ENCODE assay signal across 27 cellular contexts in the genomic region with DNA sequence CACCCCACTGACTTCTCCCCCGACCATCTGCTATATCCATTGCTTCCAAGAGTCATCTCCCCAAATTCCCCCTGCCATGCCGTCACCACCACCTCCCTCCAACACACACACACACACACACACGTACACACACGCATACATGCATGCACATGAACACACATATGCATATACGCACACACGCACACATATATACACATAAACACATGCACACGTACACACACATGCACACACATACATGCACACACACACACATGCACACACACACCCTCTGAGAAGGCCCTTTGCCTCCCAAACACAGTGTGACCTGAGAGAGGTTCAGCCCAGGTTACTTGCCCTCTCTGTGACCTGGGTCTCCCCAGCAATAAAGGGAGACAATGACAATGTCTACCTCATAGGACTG.
DNase-seq lines count a peak whose midpoint lies in the region; ATAC-seq, FAIRE-seq and TF ChIP-seq lines count a peak whose summit lies in the region.
"Had no signal": no experiment of that assay in that cellular context is flagged by ENCODE, and none has a peak within 500 bp of the region (broad histone marks: within the 10 kb centered on the region; RNA-seq: fewer than 3 reads in every experiment).

No MANE protein-coding gene starts in this region.

- no peak overlapping the region for H4K8ac ChIP-seq in neuronal stem cell (ENCODE audit: low read depth, low read length)

- H3K4me1 Mint-ChIP-seq in activated CD4-positive, alpha-beta memory T cell treated with anti-CD3 and anti-CD28 coated beads for 36 hours (ENCODE audit: low read depth): no peaks in the 10 kb centered on the region
- H3K4me1 Mint-ChIP-seq: CD8-positive, alpha-beta memory T cell had no signal

- H2BK12ac ChIP-seq in neuronal stem cell (ENCODE audit: low read length): no peak overlapping the region

- no peak for DNase-seq in HepG2 (ENCODE audit: low spot score)
- no peak for DNase-seq in right lobe of liver
- no peak for DNase-seq in GM12878 (ENCODE audit: low read depth, low spot score)
- DNase-seq in neuronal stem cell (ENCODE audit: low spot score): no peak
- no peak for DNase-seq in activated CD4-positive, alpha-beta memory T cell treated with anti-CD3 and anti-CD28 coated beads for 36 hours
- no peak for DNase-seq in body of pancreas
- no peak for DNase-seq in NCI-H226
- DNase-seq: 8988T; ACHN; AML-193; BE2C; CD4-positive, alpha-beta T cell; CD8-positive, alpha-beta memory T cell; DMS 273 treated with DMSO at 0.1 percent for 48 hours; DMS79; EL; GDM1 had no signal

- 36% methylated on average over 7 of the region's 7 CpGs for WGBS in HepG2 (ENCODE audit: low lambda C conversion rate)
- WGBS in right lobe of liver (ENCODE audit: insufficient coverage, low coverage, low lambda C conversion rate, missing lambda C conversion rate): 64% methylated on average over 6 of the region's 7 CpGs
- WGBS in GM12878 (ENCODE audit: insufficient coverage, insufficient replicate concordance, low lambda C conversion rate, missing lambda C conversion rate): 20% methylated on average over 7 of the region's 7 CpGs
- no CpG with 5 or more reads among the region's 7 CpGs for WGBS in neuronal stem cell (ENCODE audit: extremely low coverage in 2 of 2, insufficient read length in 2 of 2, insufficient replicate concordance in 1 of 2), 2 donors
- WGBS in body of pancreas, 2 donors: 94 to 98% methylated on average over 7 of the region's 7 CpGs

- peak overlapping the region; percentile 39 for H3K14ac ChIP-seq in neuronal stem cell (ENCODE audit: low read length)

- no peak overlapping the region for H2BK5ac ChIP-seq in neuronal stem cell (ENCODE audit: low read length)

- POLR2A ChIA-PET in HepG2 (lab: Yijun Ruan, JAX): no interaction called here
- POLR2A ChIA-PET in HEK293 (lab: Yijun Ruan, JAX): no interaction called here
- POLR2A ChIA-PET in GM12878 (lab: Charles Lee): no interaction called here
- POLR2A ChIA-PET in activated CD4-positive, alpha-beta memory T cell treated with anti-CD3 and anti-CD28 coated beads for 36 hours (lab: Charles Lee): no interaction called here

- peaks cover 8% of the 10 kb centered on the region for H3K27me3 Mint-ChIP-seq in activated CD4-positive, alpha-beta memory T cell treated with anti-CD3 and anti-CD28 coated beads for 36 hours

- BruUV-seq in HepG2 (replicated peaks; lab: Mats Ljungman, UMichigan): no TSS peak
- no TSS peak for BruUV-seq in GM12878 (replicated peaks; lab: Mats Ljungman, UMichigan)

- H3K9me3 ChIP-seq in HepG2 (ENCODE audit: low read length): no peaks in the 10 kb centered on the region
- H3K9me3 ChIP-seq in right lobe of liver: no peaks in the 10 kb centered on the region
- H3K9me3 ChIP-seq in HEK293 (ENCODE audit: control insufficient read depth, insufficient read depth, low read depth, low read length): no peaks in the 10 kb centered on the region
- no peaks in the 10 kb centered on the region for H3K9me3 ChIP-seq in GM12878 (replicated peaks; ENCODE audit: control insufficient read depth, insufficient read depth, low read length)
- H3K9me3 ChIP-seq in neuronal stem cell (replicated peaks in 1 of 2; ENCODE audit: control insufficient read depth in 2 of 2, insufficient read depth in 1 of 2, low read depth in 1 of 2, low read length in 2 of 2): no peaks in the 10 kb centered on the region
- H3K9me3 ChIP-seq in body of pancreas: no peaks in the 10 kb centered on the region
- H3K9me3 ChIP-seq: A549; BE2C; BLaER1 treated with 17β-estradiol and CSF1 and Interleukin-3, amounts not matched to agents 10 nM and 100 nM; HAP-1 had no signal

- no peaks in the 10 kb centered on the region for H4K20me1 ChIP-seq in HepG2 (ENCODE audit: insufficient read depth, low read length)
- no peaks in the 10 kb centered on the region for H4K20me1 ChIP-seq in GM12878 (ENCODE audit: control insufficient read depth, insufficient read depth)

- no peak overlapping the region for H4K91ac ChIP-seq in neuronal stem cell (ENCODE audit: low read depth, low read length, poor library complexity)

- no peak overlapping the region for H3K4ac ChIP-seq in neuronal stem cell (ENCODE audit: low read length)

- H3K9me3 Mint-ChIP-seq in activated CD4-positive, alpha-beta memory T cell treated with anti-CD3 and anti-CD28 coated beads for 36 hours: no peaks in the 10 kb centered on the region
- H3K9me3 Mint-ChIP-seq: CD14-positive monocyte; CD4-positive, alpha-beta T cell; CD8-positive, alpha-beta memory T cell; GM23338 had no signal

- H3K27ac ChIP-seq in HepG2 (ENCODE audit: extremely low read length, insufficient read depth, low read length) (no peak overlapping the region), right lobe of liver (no peak overlapping the region), HEK293 (ENCODE audit: extremely low read depth, low read depth, low read length) (no peak overlapping the region), GM12878 (ENCODE audit: control insufficient read depth, insufficient read depth) (no peak overlapping the region), neuronal stem cell (replicated peaks; ENCODE audit: low read length) (no peak overlapping the region), body of pancreas (no peak overlapping the region)
- H3K27ac ChIP-seq: A549; BLaER1 treated with 17β-estradiol and CSF1 and Interleukin-3, amounts not matched to agents 10 nM and 100 nM had no signal

- SMC1A ChIA-PET in GM12878 (lab: Charles Lee; ENCODE audit: uncharacterized antibody, unreplicated experiment): no interaction called here

- CTCF ChIA-PET in HepG2 (lab: Yijun Ruan, JAX; ENCODE audit: low intra/inter-chr PET ratio, low total read pairs): no interaction called here
- CTCF ChIA-PET in HEK293 (lab: Yijun Ruan, JAX): interaction anchor here (0.5 to 0.6 kb wide), 2 partner anchors 97 to 127 kb away, joined by 4 read pairs; no protein-coding TSS in a partner anchor
- CTCF ChIA-PET in GM12878 (lab: Yijun Ruan, JAX): no interaction called here
- CTCF ChIA-PET in activated CD4-positive, alpha-beta memory T cell treated with anti-CD3 and anti-CD28 coated beads for 36 hours (lab: Charles Lee): no interaction called here

- no peak overlapping the region for H3K27ac Mint-ChIP-seq in activated CD4-positive, alpha-beta memory T cell treated with anti-CD3 and anti-CD28 coated beads for 36 hours
- H3K27ac Mint-ChIP-seq: CD4-positive, alpha-beta T cell; GM23338 had no signal

- no peak overlapping the region for H2AK5ac ChIP-seq in neuronal stem cell (ENCODE audit: low read depth, low read length)

- no peak overlapping the region for H2BK120ac ChIP-seq in neuronal stem cell (ENCODE audit: low read depth, low read length)

- H3K36me3 ChIP-seq in HepG2 (replicated peaks in 1 of 2; ENCODE audit: control insufficient read depth in 1 of 2, insufficient read depth in 2 of 2, low read length in 2 of 2): no peaks in the 10 kb centered on the region
- no peaks in the 10 kb centered on the region for H3K36me3 ChIP-seq in right lobe of liver
- no peaks in the 10 kb centered on the region for H3K36me3 ChIP-seq in HEK293 (ENCODE audit: control insufficient read depth in 2 of 2, insufficient read depth in 1 of 2, low read length in 2 of 2)
- H3K36me3 ChIP-seq in GM12878 (ENCODE audit: control insufficient read depth in 2 of 2, insufficient read depth in 2 of 2, low read length in 1 of 2): no peaks in the 10 kb centered on the region
- H3K36me3 ChIP-seq in neuronal stem cell (replicated peaks in 1 of 2; ENCODE audit: control insufficient read depth in 2 of 2, insufficient read depth in 2 of 2, low read length in 2 of 2): peaks cover 0 to 2% of the 10 kb centered on the region in 2 donors
- no peaks in the 10 kb centered on the region for H3K36me3 ChIP-seq in body of pancreas (replicated peaks in 1 of 2; ENCODE audit: insufficient read depth in 1 of 2, low read depth in 2 of 2)
- H3K36me3 ChIP-seq: BE2C; BLaER1 treated with 17β-estradiol and CSF1 and Interleukin-3, amounts not matched to agents 10 nM and 100 nM; HAP-1 had no signal

- H3K23ac ChIP-seq in neuronal stem cell (ENCODE audit: low read depth, low read length, poor library complexity): no peak overlapping the region

- no peak for TF ChIP-seq CTCF in HepG2 (CRISPR knock-in tag; IDR thresholded peaks at IDR 0.05)
- TF ChIP-seq CTCF in right lobe of liver (IDR thresholded peaks at IDR 0.05): no peak
- no peak for TF ChIP-seq CTCF in HEK293 (tag by site-specific recombination; IDR thresholded peaks at IDR 0.05)
- no peak for TF ChIP-seq CTCF in GM12878 (IDR thresholded peaks at IDR 0.05 in 2 of 3, conservative IDR thresholded peaks at IDR 0.05 in 1 of 3; ENCODE audit: control insufficient read depth in 2 of 3, extremely low read depth in 1 of 3, insufficient read depth in 1 of 3, low read depth in 3 of 3, low read length in 3 of 3)
- TF ChIP-seq CTCF in body of pancreas (IDR thresholded peaks at IDR 0.05): no peak

- H3K27me3 ChIP-seq in HepG2 (ENCODE audit: control insufficient read depth in 1 of 2, insufficient read depth in 2 of 2, low read length in 2 of 2) (peaks cover 4 to 16% of the 10 kb centered on the region in 2 experiments; a peak in 4 of 5 replicates), right lobe of liver (no peaks in the 10 kb centered on the region), GM12878 (replicated peaks in 1 of 2; ENCODE audit: control insufficient read depth in 2 of 2, insufficient read depth in 2 of 2, low read length in 1 of 2) (peaks cover 0 to under 1% of the 10 kb centered on the region in 2 experiments; a peak in 3 of 4 replicates), neuronal stem cell (ENCODE audit: control insufficient read depth in 3 of 3, insufficient read depth in 3 of 3, low read depth in 1 of 3, low read length in 3 of 3) (no peaks in the 10 kb centered on the region), body of pancreas (no peaks in the 10 kb centered on the region)
- H3K27me3 ChIP-seq: BE2C; BLaER1 treated with 17β-estradiol and CSF1 and Interleukin-3, amounts not matched to agents 10 nM and 100 nM had no signal

- H3K79me2 ChIP-seq in HepG2 (ENCODE audit: insufficient read depth, low read length): no peaks in the 10 kb centered on the region
- H3K79me2 ChIP-seq in GM12878 (ENCODE audit: control insufficient read depth, insufficient read depth, low read length): no peaks in the 10 kb centered on the region

- in situ Hi-C loops in HepG2 (cut with HindIII; ENCODE audit: extremely low pct_ligation_motif_present, low pct_unique_long_range_greater_than_20kb): no loop called here
- in situ Hi-C loops in GM12878 (cut with MboI): no loop called here

- FAIRE-seq in HepG2 (lab: Jason Lieb, UNC): no peak
- FAIRE-seq in GM12878 (lab: Jason Lieb, UNC): no peak
- FAIRE-seq: A549, D721Med, GM12891, GM18507, H54 had no signal

- ATAC-seq in HepG2: no peak
- no peak for ATAC-seq in right lobe of liver
- no peak for ATAC-seq in GM12878
- no peak for ATAC-seq in body of pancreas
- ATAC-seq: A549, GM23338 had no signal

- H3K9ac ChIP-seq in HepG2 (ENCODE audit: insufficient read depth, low read depth, low read length) (no peak overlapping the region), GM12878 (ENCODE audit: control insufficient read depth, insufficient read depth, low read length) (no peak overlapping the region), neuronal stem cell (ENCODE audit: low read depth, low read length, poor library complexity) (no peak overlapping the region)
- H3K9ac ChIP-seq: BLaER1 treated with 17β-estradiol and CSF1 and Interleukin-3, amounts not matched to agents 10 nM and 100 nM had no signal

- no peaks in the 10 kb centered on the region for H3K4me1 ChIP-seq in HepG2 (ENCODE audit: insufficient read depth, low read length)
- H3K4me1 ChIP-seq in right lobe of liver: no peaks in the 10 kb centered on the region
- no peaks in the 10 kb centered on the region for H3K4me1 ChIP-seq in HEK293 (ENCODE audit: control insufficient read depth, insufficient read depth, low read length)
- H3K4me1 ChIP-seq in GM12878 (ENCODE audit: control insufficient read depth, insufficient read depth, low read length): no peaks in the 10 kb centered on the region
- peaks cover 17 to 28% of the 10 kb centered on the region in 2 donors for H3K4me1 ChIP-seq in neuronal stem cell (ENCODE audit: control insufficient read depth in 2 of 2, insufficient read depth in 1 of 2, low read depth in 1 of 2, low read length in 2 of 2)
- H3K4me1 ChIP-seq in body of pancreas: no peaks in the 10 kb centered on the region
- H3K4me1 ChIP-seq: A549, BE2C, HAP-1 had no signal

- TF ChIP-seq RAD21 in HepG2 (CRISPR knock-in tag; IDR thresholded peaks at IDR 0.05): no peak
- no peak for TF ChIP-seq RAD21 in GM12878 (IDR thresholded peaks at IDR 0.05; ENCODE audit: insufficient read depth, low read depth, low read length)

- no peaks in the 10 kb centered on the region for H3K36me3 Mint-ChIP-seq in activated CD4-positive, alpha-beta memory T cell treated with anti-CD3 and anti-CD28 coated beads for 36 hours
- H3K36me3 Mint-ChIP-seq: CD14-positive monocyte; CD8-positive, alpha-beta memory T cell had no signal

- H3K18ac ChIP-seq in neuronal stem cell (ENCODE audit: low read length): no peak overlapping the region

- RAD21 ChIA-PET in GM12878 (lab: Charles Lee; ENCODE audit: unreplicated experiment): no interaction called here

- no peak overlapping the region for H3K4me3 Mint-ChIP-seq in activated CD4-positive, alpha-beta memory T cell treated with anti-CD3 and anti-CD28 coated beads for 36 hours
- H3K4me3 Mint-ChIP-seq: CD14-positive monocyte; CD4-positive, alpha-beta T cell; CD8-positive, alpha-beta memory T cell; GM23338 had no signal

- H3K4me3 ChIP-seq in HepG2 (replicated peaks in 1 of 3; ENCODE audit: insufficient read depth in 1 of 3, low read depth in 2 of 3, low read length in 3 of 3) (no peak overlapping the region), right lobe of liver (no peak overlapping the region), HEK293 (ENCODE audit: low read depth, low read length) (no peak overlapping the region), GM12878 (no peak overlapping the region), neuronal stem cell (ENCODE audit: low read length in 2 of 2) (peak overlapping the region in 1 of 2 donors; percentile 7), body of pancreas (no peak overlapping the region)
- H3K4me3 ChIP-seq: A549; BLaER1 treated with 17β-estradiol and CSF1 and Interleukin-3, amounts not matched to agents 10 nM and 100 nM; GM23338; HAP-1 had no signal

- no peak overlapping the region for H3K4me2 ChIP-seq in HepG2 (ENCODE audit: low read depth, low read length)
- no peak overlapping the region for H3K4me2 ChIP-seq in GM12878 (ENCODE audit: control insufficient read depth, insufficient read depth)
- no peak overlapping the region for H3K4me2 ChIP-seq in neuronal stem cell (ENCODE audit: insufficient read depth, low read length, poor library complexity, severe bottlenecking)
- H3K4me2 ChIP-seq: A549; BLaER1 treated with 17β-estradiol and CSF1 and Interleukin-3, amounts not matched to agents 10 nM and 100 nM; GM23338 had no signal

- intact Hi-C loops in HepG2 (cut with micrococcal nuclease; ENCODE audit: unreplicated experiment): no loop called here
- intact Hi-C loops in right lobe of liver (cut with DNase I): no loop called here
- intact Hi-C loops in GM12878 (cut with micrococcal nuclease; ENCODE audit: unreplicated experiment): no loop called here
- intact Hi-C loops in activated CD4-positive, alpha-beta memory T cell treated with anti-CD3 and anti-CD28 coated beads for 36 hours (cut with micrococcal nuclease): no loop called here
- intact Hi-C loops in body of pancreas (cut with DNase I): no loop called here

- TF ChIP-seq EP300 in HepG2 (IDR thresholded peaks at IDR 0.05; ENCODE audit: low read depth in 2 of 2, low read length in 2 of 2): no peak
- TF ChIP-seq EP300 in HepG2 (CRISPR knock-in tag; IDR thresholded peaks at IDR 0.05; ENCODE audit: borderline replicate concordance): no peak
- TF ChIP-seq EP300 in GM12878 (IDR thresholded peaks at IDR 0.05; ENCODE audit: borderline replicate concordance in 1 of 2, control insufficient read depth in 1 of 2, low read depth in 2 of 2, low read length in 2 of 2): no peak

- H2AFZ ChIP-seq in HepG2 (ENCODE audit: low read length) (no peak overlapping the region), GM12878 (ENCODE audit: control insufficient read depth, low read depth, low read length) (no peak overlapping the region), neuronal stem cell (ENCODE audit: low read length) (no peak overlapping the region)
- H2AFZ ChIP-seq: GM23338 had no signal

- peaks cover 8% of the 10 kb centered on the region for H3K79me1 ChIP-seq in neuronal stem cell (ENCODE audit: low read depth, low read length)

- TF ChIP-seq POLR2A in HepG2 (IDR thresholded peaks at IDR 0.05; ENCODE audit: insufficient read depth in 1 of 2, low read depth in 2 of 2, low read length in 2 of 2): no peak
- TF ChIP-seq POLR2A in right lobe of liver (IDR thresholded peaks at IDR 0.05): no peak
- no peak for TF ChIP-seq POLR2A in GM12878 (IDR thresholded peaks at IDR 0.05; ENCODE audit: low read depth, low read length)
- no peak for TF ChIP-seq POLR2A in body of pancreas (IDR thresholded peaks at IDR 0.05)

- no peak overlapping the region for H2BK15ac ChIP-seq in neuronal stem cell (ENCODE audit: low read length)
